23 cellular contexts compared by ENCODE assay signal in genomic region chr15:65558336-65558735, GRCh38. TPM values are rescaled to one million over a fixed set of nuclear protein-coding genes. Genes with fewer than 3 reads are reported as not detected.
DNase-seq lines count a peak whose midpoint lies in the region; ATAC-seq and TF ChIP-seq lines count a peak whose summit lies in the region.
"Had no signal": no experiment of that assay in that cellular context is flagged by ENCODE, and none has a peak within 500 bp of the region (broad histone marks: within the 10 kb centered on the region; RNA-seq: fewer than 3 reads in every experiment).

No MANE protein-coding gene starts in this region.

- DNase-seq in GM03348 (ENCODE audit: low spot score) (peak; percentile 41), RPMI7951 (ENCODE audit: low read depth) (peak; percentile 7), fibroblast of pulmonary artery (ENCODE audit: low read depth) (peak; percentile 52), progenitor cell of endocrine pancreas (ENCODE audit: low spot score, unreplicated experiment) (no peak), tibial nerve (ENCODE audit: low spot score in 2 of 2) (no peak), NCI-H345 (lab: John Stamatoyannopoulos, UW) (no peak), psoas muscle (no peak)
- DNase-seq: activated CD8-positive, alpha-beta memory T cell treated with anti-CD3 and anti-CD28 coated beads, Interleukin-2, amount 50 U/mL, for 4 hours; activated naive CD8-positive, alpha-beta T cell treated with anti-CD3 and anti-CD28 coated beads, Interleukin-2, amount 10 ng/mL, durations not matched to agents 7 days and 5 days; colonic mucosa; DMS53; islet precursor cell; lower lobe of right lung; NCI-H2107; NCI-H510A treated with DMSO at 0.1 percent for 48 hours; spleen; stimulated activated CD4-positive, alpha-beta T cell treated with anti-CD3 and anti-CD28 coated beads, Interleukin-4, amount 100 ng/mL, for 1 hour; stimulated activated naive CD4-positive, alpha-beta T cell; T-helper 17 cell; thyroid gland had no signal

- H3K4me1 Mint-ChIP-seq in progenitor cell of endocrine pancreas (ENCODE audit: low read depth) = peaks cover 21% of the 10 kb centered on the region
- H3K4me1 Mint-ChIP-seq: activated naive CD8-positive, alpha-beta T cell treated with anti-CD3 and anti-CD28 coated beads, Interleukin-2, amount 10 ng/mL, durations not matched to agents 7 days and 5 days; B cell; brain; T-helper 17 cell had no signal

- peaks cover 59% of the 10 kb centered on the region for H3K36me3 Mint-ChIP-seq in progenitor cell of endocrine pancreas (ENCODE audit: insufficient read depth)

- no peak for TF ChIP-seq POLR2A in tibial nerve (IDR thresholded peaks at IDR 0.05)
- TF ChIP-seq POLR2A in gastroesophageal sphincter (IDR thresholded peaks at IDR 0.05) = no peak

- ATAC-seq in gastroesophageal sphincter (no peak), psoas muscle (no peak)
- ATAC-seq: lower lobe of right lung, T-helper 17 cell had no signal

- no peaks in the 10 kb centered on the region for H3K9me3 Mint-ChIP-seq in progenitor cell of endocrine pancreas (ENCODE audit: low read depth)
- H3K9me3 Mint-ChIP-seq: activated naive CD8-positive, alpha-beta T cell treated with anti-CD3 and anti-CD28 coated beads, Interleukin-2, amount 10 ng/mL, durations not matched to agents 7 days and 5 days; brain had no signal

- intact Hi-C loops in psoas muscle (cut with DNase I) = no loop called here

- H3K36me3 ChIP-seq in tibial nerve = peaks cover 0 to 82% (median 0%) of the 10 kb centered on the region in 3 donors
- peaks cover 0 to 85% of the 10 kb centered on the region in 2 donors for H3K36me3 ChIP-seq in gastroesophageal sphincter
- peaks cover 6 to 75% of the 10 kb centered on the region in 2 donors for H3K36me3 ChIP-seq in psoas muscle (ENCODE audit: insufficient read depth in 1 of 2, low read depth in 1 of 2)

- TF ChIP-seq EP300 in tibial nerve (IDR thresholded peaks at IDR 0.05) = no peak
- TF ChIP-seq EP300 in gastroesophageal sphincter (IDR thresholded peaks at IDR 0.05) = no peak

- H3K27ac Mint-ChIP-seq in progenitor cell of endocrine pancreas = peak overlapping the region; percentile 79
- H3K27ac Mint-ChIP-seq: activated naive CD8-positive, alpha-beta T cell treated with anti-CD3 and anti-CD28 coated beads, Interleukin-2, amount 10 ng/mL, durations not matched to agents 7 days and 5 days; B cell; T-helper 17 cell had no signal

- H3K27me3 Mint-ChIP-seq in progenitor cell of endocrine pancreas = no peaks in the 10 kb centered on the region
- H3K27me3 Mint-ChIP-seq: activated naive CD8-positive, alpha-beta T cell treated with anti-CD3 and anti-CD28 coated beads, Interleukin-2, amount 10 ng/mL, durations not matched to agents 7 days and 5 days; B cell; T-helper 17 cell had no signal

- H3K4me3 Mint-ChIP-seq in progenitor cell of endocrine pancreas (ENCODE audit: low read depth) = no peak overlapping the region
- H3K4me3 Mint-ChIP-seq: activated naive CD8-positive, alpha-beta T cell treated with anti-CD3 and anti-CD28 coated beads, Interleukin-2, amount 10 ng/mL, durations not matched to agents 7 days and 5 days; B cell; brain; T-helper 17 cell had no signal

- TF ChIP-seq CTCF in fibroblast of pulmonary artery (IDR thresholded peaks at IDR 0.05; ENCODE audit: low read length, missing control alignments) (no peak), progenitor cell of endocrine pancreas (IDR thresholded peaks at IDR 0.05; ENCODE audit: unreplicated experiment) (no peak), tibial nerve (IDR thresholded peaks at IDR 0.05) (no peak), gastroesophageal sphincter (IDR thresholded peaks at IDR 0.05) (no peak), psoas muscle (IDR thresholded peaks at IDR 0.05) (no peak)

- H3K4me3 ChIP-seq in fibroblast of pulmonary artery (replicated peaks; ENCODE audit: low read depth, low read length) (no peak overlapping the region), tibial nerve (no peak overlapping the region), gastroesophageal sphincter (no peak overlapping the region), psoas muscle (no peak overlapping the region)
- H3K4me3 ChIP-seq: colonic mucosa, lower lobe of right lung, spleen, thyroid gland had no signal

- H3K27me3 ChIP-seq in tibial nerve (no peaks in the 10 kb centered on the region), gastroesophageal sphincter (no peaks in the 10 kb centered on the region), psoas muscle (ENCODE audit: insufficient read depth in 3 of 3, low read length in 2 of 3) (no peaks in the 10 kb centered on the region)
- H3K27me3 ChIP-seq: colonic mucosa, spleen, thyroid gland had no signal

- 67 to 75% methylated on average over 5 of the region's 5 CpGs for WGBS in tibial nerve, 2 donors
- 88 to 89% methylated on average over 3 to 5 of the region's 5 CpGs for WGBS in gastroesophageal sphincter (ENCODE audit: low coverage in 1 of 2), 2 donors
- 72 to 86% (median 79%) methylated on average over 5 of the region's 5 CpGs for WGBS in psoas muscle, 3 donors

- H3K27ac ChIP-seq in tibial nerve (no peak overlapping the region), gastroesophageal sphincter (no peak overlapping the region), psoas muscle (no peak overlapping the region)
- H3K27ac ChIP-seq: colonic mucosa, lower lobe of right lung, spleen, thyroid gland had no signal

- H3K4me1 ChIP-seq in tibial nerve (no peaks in the 10 kb centered on the region), gastroesophageal sphincter (no peaks in the 10 kb centered on the region), psoas muscle (no peaks in the 10 kb centered on the region)
- H3K4me1 ChIP-seq: colonic mucosa, lower lobe of right lung, spleen, thyroid gland had no signal

- H3K9me3 ChIP-seq in tibial nerve = no peaks in the 10 kb centered on the region
- no peaks in the 10 kb centered on the region for H3K9me3 ChIP-seq in gastroesophageal sphincter
- H3K9me3 ChIP-seq in psoas muscle = no peaks in the 10 kb centered on the region
- H3K9me3 ChIP-seq: colonic mucosa, lower lobe of right lung, spleen, thyroid gland had no signal

RNA-seq across cellular contexts. Expression of gene HACD3, which starts 28.1 kb away (rescaled TPM):
- 123 and 140 TPM in 2 replicates for total RNA-seq in RPMI7951 (2014; rRNA removed; shearing (Covaris generic))
- total RNA-seq in progenitor cell of endocrine pancreas = 152 and 156 TPM in 2 replicates
- total RNA-seq in tibial nerve = 10 to 100 TPM; 44.1 to 60.3 (median 49.8) TPM
- 10 to 100 TPM; 26.0 to 34.9 (median 29.6) TPM for total RNA-seq in gastroesophageal sphincter
- 1 to 10 TPM; 5.0 to 8.7 (median 6.1) TPM for total RNA-seq in psoas muscle
- polyA plus RNA-seq in psoas muscle = 1 to 10 TPM; 3.7 to 8.8 (median 8.8) TPM

RNA-seq across cellular contexts. Expression of gene DPP8, which starts 40.8 kb away (rescaled TPM):
- 21.9 and 27.9 TPM in 2 replicates for total RNA-seq in RPMI7951 (2014; rRNA removed; shearing (Covaris generic))
- total RNA-seq in progenitor cell of endocrine pancreas (30.7 TPM in 2 replicates), tibial nerve (10 to 100 TPM; 31.2 to 49.4 (median 37.6) TPM), gastroesophageal sphincter (10 to 100 TPM; 33.1 to 66.9 (median 47.9) TPM), psoas muscle (10 to 100 TPM; 29.7 to 39.6 (median 34.3) TPM)
- 10 to 100 TPM in 1 of 3 donors, 1 to 10 TPM in 2; 9.1 to 38.0 (median 9.6) TPM for polyA plus RNA-seq in psoas muscle

RNA-seq across cellular contexts. Expression of gene INTS14, which starts 52.6 kb away (rescaled TPM):
- total RNA-seq in RPMI7951 (2014; rRNA removed; shearing (Covaris generic)) = 48.5 and 50.0 TPM in 2 replicates
- total RNA-seq in progenitor cell of endocrine pancreas = 62.6 and 65.7 TPM in 2 replicates
- total RNA-seq in tibial nerve = 10 to 100 TPM; 30.6 to 38.4 (median 36.0) TPM
- total RNA-seq in gastroesophageal sphincter = 10 to 100 TPM; 23.8 to 33.5 (median 28.8) TPM
- 10 to 100 TPM in 3 of 4 donors, 1 to 10 TPM in 1; 10.0 to 17.0 (median 13.9) TPM for total RNA-seq in psoas muscle
- 10 to 100 TPM in 2 of 3 donors, 1 to 10 TPM in 1; 8.7 to 20.2 (median 16.1) TPM for polyA plus RNA-seq in psoas muscle

Comparison
In these comparisons a context has a peak if more than half of its experiments do, and no peak if none do; other contexts are left out.
1. DNase-seq: peak in GM03348 (single experiment), RPMI7951 (single experiment) and fibroblast of pulmonary artery (single experiment); none in progenitor cell of endocrine pancreas (single experiment), tibial nerve (0 of 2), NCI-H345 (single experiment) and psoas muscle (0 of 2).